ENCODE assay signal across 8 cellular contexts in genomic region chr20:8019998-8020247, GRCh38. TPM values are rescaled to one million over a fixed set of nuclear protein-coding genes. Genes with fewer than 3 reads are reported as not detected.
DNase-seq lines count a peak whose midpoint lies in the region; ATAC-seq and TF ChIP-seq lines count a peak whose summit lies in the region.

No MANE protein-coding gene starts in this region.

- peaks cover 14% of the 10 kb centered on the region for H3K36me3 Mint-ChIP-seq in central memory CD8-positive, alpha-beta T cell (ENCODE audit: insufficient read depth)
- no peaks in the 10 kb centered on the region for H3K36me3 Mint-ChIP-seq in mesothelial cell of epicardium

- no peaks in the 10 kb centered on the region for H3K9me3 Mint-ChIP-seq in central memory CD8-positive, alpha-beta T cell
- no peaks in the 10 kb centered on the region for H3K9me3 Mint-ChIP-seq in mesothelial cell of epicardium

- intact Hi-C loops in left cardiac atrium (cut with DNase I): no loop called here
- intact Hi-C loops in uterus (cut with DNase I; ENCODE audit: low total_unique reads): no loop called here

- no peaks in the 10 kb centered on the region for H3K36me3 ChIP-seq in right atrium auricular region
- no peaks in the 10 kb centered on the region for H3K36me3 ChIP-seq in uterus

- peaks cover 45% of the 10 kb centered on the region for H3K4me1 Mint-ChIP-seq in central memory CD8-positive, alpha-beta T cell
- H3K4me1 Mint-ChIP-seq in mesothelial cell of epicardium: peaks cover 10% of the 10 kb centered on the region

- TF ChIP-seq POLR2A in uterus (IDR thresholded peaks at IDR 0.05): no peak

- H3K27me3 ChIP-seq in right atrium auricular region: no peaks in the 10 kb centered on the region
- no peaks in the 10 kb centered on the region for H3K27me3 ChIP-seq in uterus

- H3K9me3 ChIP-seq in right atrium auricular region: no peaks in the 10 kb centered on the region
- no peaks in the 10 kb centered on the region for H3K9me3 ChIP-seq in uterus

- ATAC-seq in left cardiac atrium (no peak), GM21526 (IDR thresholded peaks at IDR 0.05; ENCODE audit: low FRiP score, unreplicated experiment) (no peak), HG03135 (IDR thresholded peaks at IDR 0.05; ENCODE audit: unreplicated experiment) (no peak)
- peak; percentile 41 for ATAC-seq in central memory CD8-positive, alpha-beta T cell (replicated peaks; ENCODE audit: extremely low read depth, poor library complexity, severe bottlenecking)

- peak overlapping the region; percentile 83 to 92 for H3K4me3 ChIP-seq in right atrium auricular region
- peak overlapping the region; percentile 61 to 81 for H3K4me3 ChIP-seq in uterus

- H3K4me1 ChIP-seq in right atrium auricular region (peaks cover 0 to 28% of the 10 kb centered on the region in 2 donors), uterus (peaks cover 0 to 4% of the 10 kb centered on the region in 2 donors)

- H3K27ac ChIP-seq in right atrium auricular region: peak overlapping the region; percentile 97 to 100
- H3K27ac ChIP-seq in uterus: peak overlapping the region; percentile 92 to 96

- TF ChIP-seq CTCF in right atrium auricular region (IDR thresholded peaks at IDR 0.05): no peak
- TF ChIP-seq CTCF in mesothelial cell of epicardium (IDR thresholded peaks at IDR 0.05; ENCODE audit: unreplicated experiment): no peak
- TF ChIP-seq CTCF in uterus (IDR thresholded peaks at IDR 0.05): no peak

- no peaks in the 10 kb centered on the region for H3K27me3 Mint-ChIP-seq in central memory CD8-positive, alpha-beta T cell
- H3K27me3 Mint-ChIP-seq in mesothelial cell of epicardium (ENCODE audit: low read depth): no peaks in the 10 kb centered on the region

- no peak overlapping the region for H3K27ac Mint-ChIP-seq in central memory CD8-positive, alpha-beta T cell (ENCODE audit: low read depth)
- peak overlapping the region; percentile 80 for H3K27ac Mint-ChIP-seq in mesothelial cell of epicardium

- no peak overlapping the region for H3K4me3 Mint-ChIP-seq in central memory CD8-positive, alpha-beta T cell
- H3K4me3 Mint-ChIP-seq in mesothelial cell of epicardium: no peak overlapping the region

- DNase-seq in right atrium auricular region (ENCODE audit: low spot score) (no peak), left cardiac atrium (no peak), mesothelial cell of epicardium (ENCODE audit: low spot score in 2 of 2, unreplicated experiment in 2 of 2) (no peak), uterus (no peak), NCI-H187 (lab: John Stamatoyannopoulos, UW) (no peak)
- no peak for DNase-seq in central memory CD8-positive, alpha-beta T cell (ENCODE audit: low spot score in 2 of 2)

RNA-seq across cellular contexts. Expression of gene TMX4, which starts 0.4 kb away (rescaled TPM):
- 100 to 1,000 TPM in 1 of 2 donors, 10 to 100 TPM in 1; 90.4 to 191 TPM for total RNA-seq in right atrium auricular region
- total RNA-seq in left cardiac atrium: 100 to 1,000 TPM; 126 to 170 TPM
- total RNA-seq in mesothelial cell of epicardium: 28.7 to 33.7 TPM (median 31.3 TPM) in 3 replicates
- 100 to 1,000 TPM in 1 of 4 donors, 10 to 100 TPM in 3; 36.1 to 104 (median 64.9) TPM for total RNA-seq in uterus
